ENCODE assay signal across 23 cellular contexts in the genomic region with DNA sequence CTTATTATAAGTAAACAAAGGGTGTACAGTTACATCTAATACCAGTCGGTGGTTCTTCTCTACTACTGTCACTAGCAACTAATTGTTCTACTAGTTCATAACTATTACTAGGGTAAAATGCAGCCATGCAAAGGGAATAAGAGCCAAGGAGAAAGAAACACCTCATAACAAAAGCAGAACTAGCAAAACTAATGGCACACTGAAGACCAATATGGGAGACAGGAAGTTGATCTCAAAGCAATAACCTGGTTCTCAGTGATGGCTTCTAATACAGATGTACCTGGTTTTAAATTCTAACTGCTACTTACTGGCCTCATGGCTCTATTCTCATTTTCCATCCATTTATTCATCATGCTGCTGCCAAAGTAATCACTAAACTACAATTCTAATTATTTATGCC.
"Had no signal": no experiment of that assay in that cellular context is flagged by ENCODE, and none has a peak within 500 bp of the region (broad histone marks: within the 10 kb centered on the region; RNA-seq: fewer than 3 reads in every experiment).

No MANE protein-coding gene starts in this region.

- ATAC-seq: esophagus mucosa; gastroesophageal sphincter; left cardiac atrium; lower lobe of right lung; natural killer cell treated with Interleukin-12 subunit alpha and Interleukin-12 subunit beta and Interleukin-15 and Interleukin-18, amount 100 ng/mL, for 72 hours; psoas muscle; right lobe of liver; stimulated activated effector memory CD8-positive, alpha-beta T cell treated with anti-CD3 and anti-CD28 coated beads, Interleukin-12 subunit alpha, Interleukin-12 subunit beta, amount 100 ng/mL, for 72 hours; stimulated activated naive CD8-positive, alpha-beta T cell treated with anti-CD3 and anti-CD28 coated beads, Interleukin-15, Interleukin-2, amounts not matched to agents 100 U/mL and 50 U/mL, for 24 hours had no signal

- H3K9me3 ChIP-seq: gastroesophageal sphincter, left ventricle myocardium inferior, lower lobe of right lung, psoas muscle, right lobe of liver, tibial artery, upper lobe of left lung, vagina had no signal

- H3K27me3 ChIP-seq: gastroesophageal sphincter, right lobe of liver, tibial artery, upper lobe of left lung, vagina had no signal

- DNase-seq: cortex of kidney; dorsolateral prefrontal cortex; effector memory CD4-positive, alpha-beta T cell; immature natural killer cell; kidney; left cardiac atrium; left ventricle myocardium inferior; lower lobe of right lung; mesenchymal stem cell; midbrain; psoas muscle; retina; right lobe of liver; stimulated activated CD4-positive, alpha-beta T cell treated with anti-CD3 and anti-CD28 coated beads, Interleukin-4, amount 100 ng/mL, for 1 hour; stimulated activated CD8-positive, alpha-beta memory T cell treated with anti-CD3 and anti-CD28 coated beads, Interleukin-4, amount 100 ng/mL, for 48 hours; stimulated activated naive CD8-positive, alpha-beta T cell treated with anti-CD3 and anti-CD28 coated beads, Interleukin-15, Interleukin-2, amounts not matched to agents 100 U/mL and 50 U/mL, for 24 hours; tibial artery; upper lobe of left lung had no signal

- H3K27ac ChIP-seq: dorsolateral prefrontal cortex, gastroesophageal sphincter, left ventricle myocardium inferior, lower lobe of right lung, psoas muscle, right lobe of liver, tibial artery, upper lobe of left lung, vagina had no signal

- H3K4me1 ChIP-seq: left ventricle myocardium inferior, lower lobe of right lung, psoas muscle, right lobe of liver, upper lobe of left lung had no signal

- H3K36me3 ChIP-seq: gastroesophageal sphincter, left ventricle myocardium inferior, lower lobe of right lung, right lobe of liver, tibial artery, upper lobe of left lung, vagina had no signal

- H3K4me3 ChIP-seq: dorsolateral prefrontal cortex, gastroesophageal sphincter, left ventricle myocardium inferior, lower lobe of right lung, psoas muscle, right lobe of liver, tibial artery, upper lobe of left lung, vagina had no signal
